Comparison of ENCODE assay signal across 2 cellular contexts in genomic region chr17:18951941-18952842, GRCh38.
TF ChIP-seq lines count a peak whose summit lies in the region.

TSS of gene SLC5A10 (plus strand) at chr17:18952165. CDS start at chr17:18952206, 41 bp downstream.

TF ChIP-seq in HCT116, 20 proteins besides CTCF, POLR2A, EP300 and RAD21:
- TF ChIP-seq ZBTB33 (IDR thresholded peaks at IDR 0.05; ENCODE audit: extremely low read depth, insufficient replicate concordance, low read length) (no peak), ELF1 (IDR thresholded peaks at IDR 0.05; ENCODE audit: borderline replicate concordance, low read depth) (no peak), SRF (IDR thresholded peaks at IDR 0.05; ENCODE audit: low read depth) (no peak), JUND (IDR thresholded peaks at IDR 0.05) (no peak), ATF3 (IDR thresholded peaks at IDR 0.05) (no peak), POLR2AphosphoS5 (IDR thresholded peaks at IDR 0.05; ENCODE audit: low read depth, low read length) (no peak), TCF7L2 (IDR thresholded peaks at IDR 0.05; ENCODE audit: borderline replicate concordance, extremely low read depth, insufficient read depth, insufficient read length) (no peak), FOSL1 (IDR thresholded peaks at IDR 0.05; ENCODE audit: low read depth) (no peak), CBX3 (IDR thresholded peaks at IDR 0.05; ENCODE audit: low read depth) (no peak), ZFX (IDR thresholded peaks at IDR 0.05) (no peak), CEBPB (IDR thresholded peaks at IDR 0.05; ENCODE audit: low read depth) (no peak), EZH2phosphoT487 (IDR thresholded peaks at IDR 0.05; ENCODE audit: borderline replicate concordance) (no peak), YY1 (IDR thresholded peaks at IDR 0.05; ENCODE audit: extremely low read depth, insufficient replicate concordance, low read depth, low read length) (no peak)

TF ChIP-seq in HepG2, 621 proteins besides CTCF, POLR2A, EP300 and RAD21 (continued from another document):
- no peak for TF ChIP-seq ATF5 (CRISPR knock-in tag; IDR thresholded peaks at IDR 0.05; ENCODE audit: low read depth)
- TF ChIP-seq ZKSCAN5 (CRISPR knock-in tag; IDR thresholded peaks at IDR 0.05), result no peak
- 0 out of 2 replicates have a peak, but pooled peaks have one; percentile 73 for TF ChIP-seq ZNF280B (CRISPR knock-in tag; IDR thresholded peaks at IDR 0.05; ENCODE audit: borderline replicate concordance)
- peak in 1 of 2 experiments; percentile 56; a peak in 1 of 4 replicates for TF ChIP-seq HMGXB4 (CRISPR knock-in tag; IDR thresholded peaks at IDR 0.05; ENCODE audit: borderline replicate concordance in 1 of 2, low read depth in 1 of 2)
- TF ChIP-seq SMC3 (IDR thresholded peaks at IDR 0.05; ENCODE audit: low read length), result peak; percentile 50
- 0 out of 2 replicates have a peak, but pooled peaks have one; percentile 30 for TF ChIP-seq PRDM10 (CRISPR knock-in tag; IDR thresholded peaks at IDR 0.05; ENCODE audit: low read depth)
- peak; percentile 75 for TF ChIP-seq STAG1 (CRISPR knock-in tag; IDR thresholded peaks at IDR 0.05)
- TF ChIP-seq NR2F6 (IDR thresholded peaks at IDR 0.05), result no peak
- peak; percentile 32; the same call in 1 of the 2 replicates for TF ChIP-seq NR2F6 (CRISPR knock-in tag; IDR thresholded peaks at IDR 0.05)
- 0 out of 2 replicates have a peak, but pooled peaks have one; percentile 22 for TF ChIP-seq KDM2A (CRISPR knock-in tag; IDR thresholded peaks at IDR 0.05; ENCODE audit: borderline replicate concordance, low read depth)
- no peak for TF ChIP-seq GLMP (CRISPR knock-in tag; IDR thresholded peaks at IDR 0.05; ENCODE audit: borderline replicate concordance)
- TF ChIP-seq RXRB (CRISPR knock-in tag; IDR thresholded peaks at IDR 0.05; ENCODE audit: borderline replicate concordance), result peak; percentile 44
- no peak for TF ChIP-seq ZNF501 (CRISPR knock-in tag; IDR thresholded peaks at IDR 0.05)
- 0 out of 2 replicates have a peak, but pooled peaks have one; percentile 14 for TF ChIP-seq HNF4A (CRISPR knock-in tag; IDR thresholded peaks at IDR 0.05)
- TF ChIP-seq ZNF619 (CRISPR knock-in tag; IDR thresholded peaks at IDR 0.05), result no peak
- TF ChIP-seq RXRA (CRISPR knock-in tag; IDR thresholded peaks at IDR 0.05), result peak; percentile 62
- TF ChIP-seq DNMT1 (CRISPR knock-in tag; IDR thresholded peaks at IDR 0.05), result 0 out of 2 replicates have a peak, but pooled peaks have one; percentile 20
- 0 out of 2 replicates have a peak, but pooled peaks have one; percentile 17 for TF ChIP-seq ZKSCAN1 (IDR thresholded peaks at IDR 0.05; ENCODE audit: low read length)
- TF ChIP-seq KMT2B (CRISPR knock-in tag; IDR thresholded peaks at IDR 0.05), result no peak
- peak; percentile 32; the same call in 1 of the 2 replicates for TF ChIP-seq GATAD2A (CRISPR knock-in tag; IDR thresholded peaks at IDR 0.05)
- no peak for TF ChIP-seq ZNF468 (CRISPR knock-in tag; IDR thresholded peaks at IDR 0.05)
- 0 out of 2 replicates have a peak, but pooled peaks have one; percentile 30 for TF ChIP-seq UBTF (CRISPR knock-in tag; IDR thresholded peaks at IDR 0.05)
- 0 out of 2 replicates have a peak, but pooled peaks have one; percentile 25 for TF ChIP-seq NCOA2 (CRISPR knock-in tag; IDR thresholded peaks at IDR 0.05)
- no peak for TF ChIP-seq HES4 (CRISPR knock-in tag; IDR thresholded peaks at IDR 0.05; ENCODE audit: borderline replicate concordance)
- peak; percentile 82; the same call in 1 of the 2 replicates for TF ChIP-seq THRA (CRISPR knock-in tag; IDR thresholded peaks at IDR 0.05; ENCODE audit: borderline replicate concordance)
- peak; percentile 22; the same call in 1 of the 2 replicates for TF ChIP-seq SALL1 (CRISPR knock-in tag; IDR thresholded peaks at IDR 0.05)
TF ChIP-seq in HepG2: peak in this region for 19.
